1 cellular context compared by ENCODE assay signal in the genomic region with DNA sequence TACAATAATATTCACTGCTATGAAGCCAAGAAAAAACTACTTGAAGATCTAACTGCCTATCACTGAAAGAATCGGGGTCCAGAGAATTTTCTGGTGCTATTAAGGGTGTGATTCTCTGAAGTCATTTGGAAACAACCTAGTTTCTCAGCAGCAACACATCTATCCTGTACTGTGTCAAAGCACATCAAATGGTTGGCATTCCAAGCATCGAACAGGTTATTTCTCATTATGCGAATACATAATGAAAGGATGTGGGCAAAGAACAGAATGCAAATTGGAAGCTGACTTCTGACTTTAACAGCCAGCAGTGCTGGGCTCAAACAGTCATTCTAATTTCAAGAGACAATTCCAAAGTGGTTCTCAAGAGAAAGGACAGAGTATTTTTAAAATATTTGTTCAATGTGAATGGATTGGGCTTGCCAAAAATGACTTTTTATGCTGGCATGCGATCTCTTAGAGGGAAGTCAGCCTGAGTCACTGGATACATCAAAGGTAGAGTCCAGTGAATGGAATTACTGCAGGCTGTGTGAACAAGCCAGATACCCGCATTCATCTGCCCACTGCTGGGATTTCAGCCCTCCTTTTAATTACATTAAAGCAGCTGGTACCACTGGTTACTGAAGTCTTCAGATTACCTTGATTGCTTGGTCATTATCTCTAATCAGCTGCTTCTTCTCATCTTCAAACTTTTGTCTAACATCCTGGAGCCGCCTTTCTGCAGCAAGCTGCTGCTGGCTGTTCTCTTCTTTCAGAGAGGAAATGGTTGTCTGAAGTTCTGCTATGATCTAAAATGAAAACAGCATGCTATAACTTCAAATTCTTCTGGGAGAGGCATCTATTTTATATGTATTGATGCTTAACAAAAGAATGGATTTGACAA.
TF ChIP-seq lines count a peak whose summit lies in the region.

No MANE protein-coding gene starts in this region.

TF ChIP-seq in Ishikawa, 13 proteins besides CTCF, POLR2A, EP300 and RAD21 (continued from another document):
- TF ChIP-seq, protein P1, sequence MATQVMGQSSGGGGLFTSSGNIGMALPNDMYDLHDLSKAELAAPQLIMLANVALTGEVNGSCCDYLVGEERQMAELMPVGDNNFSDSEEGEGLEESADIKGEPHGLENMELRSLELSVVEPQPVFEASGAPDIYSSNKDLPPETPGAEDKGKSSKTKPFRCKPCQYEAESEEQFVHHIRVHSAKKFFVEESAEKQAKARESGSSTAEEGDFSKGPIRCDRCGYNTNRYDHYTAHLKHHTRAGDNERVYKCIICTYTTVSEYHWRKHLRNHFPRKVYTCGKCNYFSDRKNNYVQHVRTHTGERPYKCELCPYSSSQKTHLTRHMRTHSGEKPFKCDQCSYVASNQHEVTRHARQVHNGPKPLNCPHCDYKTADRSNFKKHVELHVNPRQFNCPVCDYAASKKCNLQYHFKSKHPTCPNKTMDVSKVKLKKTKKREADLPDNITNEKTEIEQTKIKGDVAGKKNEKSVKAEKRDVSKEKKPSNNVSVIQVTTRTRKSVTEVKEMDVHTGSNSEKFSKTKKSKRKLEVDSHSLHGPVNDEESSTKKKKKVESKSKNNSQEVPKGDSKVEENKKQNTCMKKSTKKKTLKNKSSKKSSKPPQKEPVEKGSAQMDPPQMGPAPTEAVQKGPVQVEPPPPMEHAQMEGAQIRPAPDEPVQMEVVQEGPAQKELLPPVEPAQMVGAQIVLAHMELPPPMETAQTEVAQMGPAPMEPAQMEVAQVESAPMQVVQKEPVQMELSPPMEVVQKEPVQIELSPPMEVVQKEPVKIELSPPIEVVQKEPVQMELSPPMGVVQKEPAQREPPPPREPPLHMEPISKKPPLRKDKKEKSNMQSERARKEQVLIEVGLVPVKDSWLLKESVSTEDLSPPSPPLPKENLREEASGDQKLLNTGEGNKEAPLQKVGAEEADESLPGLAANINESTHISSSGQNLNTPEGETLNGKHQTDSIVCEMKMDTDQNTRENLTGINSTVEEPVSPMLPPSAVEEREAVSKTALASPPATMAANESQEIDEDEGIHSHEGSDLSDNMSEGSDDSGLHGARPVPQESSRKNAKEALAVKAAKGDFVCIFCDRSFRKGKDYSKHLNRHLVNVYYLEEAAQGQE (IDR thresholded peaks at IDR 0.05; ENCODE audit: low read depth), result no peak
- no peak for TF ChIP-seq TAF1 (IDR thresholded peaks at IDR 0.05; ENCODE audit: low read depth)
- no peak for TF ChIP-seq TCF12 (IDR thresholded peaks at IDR 0.05; ENCODE audit: low read depth)
- no peak for TF ChIP-seq CEBPB (IDR thresholded peaks at IDR 0.05)
- TF ChIP-seq, protein P2, sequence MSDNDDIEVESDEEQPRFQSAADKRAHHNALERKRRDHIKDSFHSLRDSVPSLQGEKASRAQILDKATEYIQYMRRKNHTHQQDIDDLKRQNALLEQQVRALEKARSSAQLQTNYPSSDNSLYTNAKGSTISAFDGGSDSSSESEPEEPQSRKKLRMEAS (IDR thresholded peaks at IDR 0.05), result no peak
- no peak for TF ChIP-seq NFIC (IDR thresholded peaks at IDR 0.05)
TF ChIP-seq in Ishikawa: peak in this region for 0.
